23 cellular contexts compared by ENCODE assay signal in the genomic region with DNA sequence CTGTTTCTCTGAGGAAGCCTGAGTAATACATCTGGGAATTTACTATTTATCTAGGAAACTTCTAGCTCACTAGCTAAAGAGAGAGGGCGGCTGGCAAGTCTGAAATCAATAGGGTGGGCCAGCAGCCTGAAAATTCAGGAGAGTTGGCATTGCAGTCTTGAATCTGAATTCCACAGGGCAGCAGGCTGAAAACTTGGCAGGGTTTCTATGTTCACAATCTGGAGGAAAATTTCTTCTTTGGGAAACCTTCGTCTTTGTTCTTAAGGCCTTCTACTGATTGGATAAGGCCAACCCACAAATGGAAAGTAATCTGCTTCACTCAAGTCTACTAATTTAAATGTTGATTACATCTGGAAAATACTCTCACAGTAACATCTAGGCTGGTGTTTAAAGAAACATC.
"Had no signal": no experiment of that assay in that cellular context is flagged by ENCODE, and none has a peak within 500 bp of the region (broad histone marks: within the 10 kb centered on the region; RNA-seq: fewer than 3 reads in every experiment).

No MANE protein-coding gene starts in this region.

- H3K36me3 Mint-ChIP-seq: activated CD4-positive, alpha-beta memory T cell treated with anti-CD3 and anti-CD28 coated beads for 36 hours; activated naive CD4-positive, alpha-beta T cell treated with anti-CD3 and anti-CD28 coated beads, Interleukin-2, amount 10 ng/mL, durations not matched to agents 7 days and 5 days; activated naive CD8-positive, alpha-beta T cell treated with anti-CD3 and anti-CD28 coated beads for 36 hours; T-cell had no signal

- H3K9ac ChIP-seq: KMS-11 had no signal

- ATAC-seq: T-cell had no signal

- DNase-seq: activated CD4-positive, CD25-positive, alpha-beta regulatory T cell; activated CD8-positive, alpha-beta memory T cell treated with anti-CD3 and anti-CD28 coated beads for 24 hours; activated gamma-delta T cell treated with Interleukin-2 at 50 U/mL for 16 hours; activated naive CD4-positive, alpha-beta T cell treated with anti-CD3 and anti-CD28 coated beads, Interleukin-2, amount 10 ng/mL, durations not matched to agents 7 days and 5 days; activated naive CD8-positive, alpha-beta T cell treated with anti-CD3 and anti-CD28 coated beads for 36 hours; central memory CD4-positive, alpha-beta T cell; NCI-H1092 treated with DMSO at 0.1 percent for 48 hours; NCI-H1417 treated with DMSO at 0.1 percent for 48 hours; NCI-H1694; NCI-H2029; NCI-H345; NCI-H524; T-cell; T1000 had no signal

- H3K4me3 ChIP-seq: SK-N-MC had no signal

- FAIRE-seq: bronchial epithelial cell, TTC549 had no signal

- H3K4me2 ChIP-seq: KMS-11 had no signal

- H3K27ac ChIP-seq: KMS-11, SK-N-MC, VCaP had no signal

- H3K4me1 Mint-ChIP-seq: activated naive CD4-positive, alpha-beta T cell treated with anti-CD3 and anti-CD28 coated beads, Interleukin-2, amount 10 ng/mL, durations not matched to agents 7 days and 5 days; activated naive CD8-positive, alpha-beta T cell treated with anti-CD3 and anti-CD28 coated beads for 36 hours; T-cell had no signal

- H3K27ac Mint-ChIP-seq: activated CD4-positive, alpha-beta memory T cell treated with anti-CD3 and anti-CD28 coated beads for 36 hours; activated CD4-positive, alpha-beta T cell treated with anti-CD3 and anti-CD28 coated beads, Interleukin-2, amount 10 ng/mL, durations not matched to agents 7 days and 5 days; activated naive CD4-positive, alpha-beta T cell treated with anti-CD3 and anti-CD28 coated beads, Interleukin-2, amount 10 ng/mL, durations not matched to agents 7 days and 5 days; activated naive CD8-positive, alpha-beta T cell treated with anti-CD3 and anti-CD28 coated beads for 36 hours; activated T-cell treated with anti-CD3 and anti-CD28 coated beads, Interleukin-2, amount 50 U/mL, for 72 hours; activated T-helper 2 cell treated with anti-CD3 and anti-CD28 coated beads, Interferon-gamma antibody, Interleukin-2, Interleukin-4, amounts not matched to agents 10 μg/mL and 5 μg/mL and 100 μg/mL, durations not matched to agents 14 hours and 24 hours and 36 hours; T-cell had no signal

- H3K4me3 Mint-ChIP-seq: activated CD4-positive, alpha-beta memory T cell treated with anti-CD3 and anti-CD28 coated beads for 36 hours; activated CD4-positive, alpha-beta T cell treated with anti-CD3 and anti-CD28 coated beads, Interleukin-2, amount 10 ng/mL, durations not matched to agents 7 days and 5 days; activated naive CD4-positive, alpha-beta T cell treated with anti-CD3 and anti-CD28 coated beads, Interleukin-2, amount 10 ng/mL, durations not matched to agents 7 days and 5 days; activated naive CD8-positive, alpha-beta T cell treated with anti-CD3 and anti-CD28 coated beads for 36 hours; T-cell had no signal

- H3K9me3 Mint-ChIP-seq: activated CD4-positive, alpha-beta memory T cell treated with anti-CD3 and anti-CD28 coated beads for 36 hours; activated CD4-positive, alpha-beta T cell treated with anti-CD3 and anti-CD28 coated beads, Interleukin-2, amount 10 ng/mL, durations not matched to agents 7 days and 5 days; activated naive CD4-positive, alpha-beta T cell treated with anti-CD3 and anti-CD28 coated beads, Interleukin-2, amount 10 ng/mL, durations not matched to agents 7 days and 5 days; activated naive CD8-positive, alpha-beta T cell treated with anti-CD3 and anti-CD28 coated beads for 36 hours; activated T-cell treated with anti-CD3 and anti-CD28 coated beads, Interleukin-2, amount 50 U/mL, for 72 hours; activated T-helper 2 cell treated with anti-CD3 and anti-CD28 coated beads, Interferon-gamma antibody, Interleukin-2, Interleukin-4, amounts not matched to agents 10 μg/mL and 5 μg/mL and 100 μg/mL, durations not matched to agents 14 hours and 24 hours and 36 hours; T-cell had no signal
